20 cellular contexts compared by ENCODE assay signal in the genomic region with DNA sequence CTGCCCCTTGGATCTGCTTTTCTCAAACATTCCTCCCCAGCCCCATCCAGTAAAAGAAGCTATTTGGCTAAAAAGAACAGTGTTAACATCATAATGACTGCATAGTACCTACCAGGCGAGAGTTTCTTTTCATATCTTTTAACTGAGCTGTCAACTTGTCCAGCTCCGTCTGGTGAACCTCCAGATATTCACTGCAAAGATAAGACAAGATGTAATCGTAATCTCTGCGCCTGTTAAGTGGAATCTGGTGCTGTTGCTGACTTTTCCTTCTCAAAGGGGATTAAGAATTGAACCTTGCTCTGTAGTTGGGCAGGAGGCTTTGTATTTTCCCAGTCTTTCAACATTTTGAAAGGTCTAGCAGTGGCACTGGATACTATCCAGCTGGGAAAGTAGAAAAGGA.
DNase-seq lines count a peak whose midpoint lies in the region; ATAC-seq and TF ChIP-seq lines count a peak whose summit lies in the region.
"Had no signal": no experiment of that assay in that cellular context is flagged by ENCODE, and none has a peak within 500 bp of the region (broad histone marks: within the 10 kb centered on the region; RNA-seq: fewer than 3 reads in every experiment).

No MANE protein-coding gene starts in this region.

- H3K36me3 Mint-ChIP-seq in activated T-cell treated with anti-CD3 and anti-CD28 coated beads, Interleukin-2, amount 50 U/mL, for 72 hours (ENCODE audit: insufficient read depth in 2 of 2): peaks cover 21 to 59% of the 10 kb centered on the region in 2 donors
- peaks cover 49% of the 10 kb centered on the region for H3K36me3 Mint-ChIP-seq in activated T-cell treated with anti-CD3 and anti-CD28 coated beads, Interleukin-2, amount 50 U/mL, for 4 hours (ENCODE audit: insufficient read depth)

- no peak overlapping the region for H3K4me3 Mint-ChIP-seq in activated T-cell treated with anti-CD3 and anti-CD28 coated beads, Interleukin-2, amount 50 U/mL, for 72 hours
- H3K4me3 Mint-ChIP-seq in activated T-cell treated with anti-CD3 and anti-CD28 coated beads, Interleukin-2, amount 50 U/mL, for 4 hours: no peak overlapping the region

- H3K27ac ChIP-seq in HUES64 (ENCODE audit: low read depth, low read length) (peak overlapping the region; percentile 34; the same call in 1 of the 2 replicates), neural cell (ENCODE audit: low read length) (peak overlapping the region; percentile 44)

- H3K27ac Mint-ChIP-seq in activated T-cell treated with anti-CD3 and anti-CD28 coated beads, Interleukin-2, amount 50 U/mL, for 72 hours: peak overlapping the region; percentile 52

- no peak for DNase-seq in activated T-cell treated with anti-CD3 and anti-CD28 coated beads, Interleukin-2, amount 50 U/mL, for 72 hours
- no peak for DNase-seq in activated T-cell treated with anti-CD3 and anti-CD28 coated beads, Interleukin-2, amount 50 U/mL, for 4 hours
- DNase-seq in choroid plexus epithelial cell (ENCODE audit: low read depth) (peak; percentile 5), NCI-H446 (lab: John Stamatoyannopoulos, UW) (no peak), COLO668 (lab: John Stamatoyannopoulos, UW; ENCODE audit: unreplicated experiment) (no peak), EL (no peak)
- DNase-seq: activated CD4-positive, alpha-beta T cell treated with anti-CD3 and anti-CD28 coated beads, Interleukin-2, amount 50 U/mL, for 1 hour; activated naive CD4-positive, alpha-beta T cell; Calu3; cerebellar nuclear complex; effector CD4-positive, alpha-beta T cell; kidney glomerular epithelial cell; MV-4-11; NCI-H1694; NCI-H2227 treated with DMSO at 0.1 percent for 48 hours; NCI-H774; stimulated activated CD4-positive, alpha-beta T cell treated with anti-CD3 and anti-CD28 coated beads, Interleukin-15, amount 100 ng/mL, for 24 hours had no signal

- WGBS in HUES64: 67% methylated on average over 4 of the region's 4 CpGs

- no peak overlapping the region for H3K4me2 ChIP-seq in neural cell (ENCODE audit: low read length)

- TF ChIP-seq EP300 in neural cell (conservative IDR thresholded peaks at IDR 0.05; ENCODE audit: poor library complexity, severe bottlenecking): peak; percentile 36

- H3K79me2 ChIP-seq in neural cell (replicated peaks; ENCODE audit: insufficient read depth, low read length): peaks cover 6% of the 10 kb centered on the region

- no peaks in the 10 kb centered on the region for H4K20me1 ChIP-seq in neural cell (ENCODE audit: insufficient read depth)

- H3F3A ChIP-seq in neural cell (ENCODE audit: insufficient read depth, low read length, poor library complexity, severe bottlenecking): peaks cover 5% of the 10 kb centered on the region

- no peak for ATAC-seq in activated T-cell treated with anti-CD3 and anti-CD28 coated beads, Interleukin-2, amount 50 U/mL, for 72 hours (replicated peaks in 1 of 2)
- ATAC-seq in activated T-cell treated with anti-CD3 and anti-CD28 coated beads, Interleukin-2, amount 50 U/mL, for 4 hours: no peak
- ATAC-seq: sciatic nerve had no signal

- no peak for TF ChIP-seq RAD21 in neural cell (conservative IDR thresholded peaks at IDR 0.05)

- peaks cover 6 to 10% of the 10 kb centered on the region in 2 donors for H3K9me3 Mint-ChIP-seq in activated T-cell treated with anti-CD3 and anti-CD28 coated beads, Interleukin-2, amount 50 U/mL, for 72 hours
- peaks cover 1% of the 10 kb centered on the region for H3K9me3 Mint-ChIP-seq in activated T-cell treated with anti-CD3 and anti-CD28 coated beads, Interleukin-2, amount 50 U/mL, for 4 hours

- H3K27me3 Mint-ChIP-seq in activated T-cell treated with anti-CD3 and anti-CD28 coated beads, Interleukin-2, amount 50 U/mL, for 72 hours (ENCODE audit: low read depth): no peaks in the 10 kb centered on the region
- no peaks in the 10 kb centered on the region for H3K27me3 Mint-ChIP-seq in activated T-cell treated with anti-CD3 and anti-CD28 coated beads, Interleukin-2, amount 50 U/mL, for 4 hours (ENCODE audit: low read depth)

- H3K36me3 ChIP-seq in HUES64 (ENCODE audit: insufficient read depth, low read length): no peaks in the 10 kb centered on the region
- peaks cover 32% of the 10 kb centered on the region for H3K36me3 ChIP-seq in neural cell (ENCODE audit: insufficient read depth, low read length)

- H3K4me1 ChIP-seq in HUES64 (ENCODE audit: insufficient read depth, low read length): peaks cover 26% of the 10 kb centered on the region

- no peaks in the 10 kb centered on the region for H3K9me2 ChIP-seq in neural cell (ENCODE audit: insufficient read depth, low read length)

- H3K27me3 ChIP-seq in HUES64 (ENCODE audit: insufficient read depth, low read length): no peaks in the 10 kb centered on the region
- no peaks in the 10 kb centered on the region for H3K27me3 ChIP-seq in neural cell (ENCODE audit: insufficient read depth, low read depth, low read length)

- peaks cover 29% of the 10 kb centered on the region for H3K4me1 Mint-ChIP-seq in activated T-cell treated with anti-CD3 and anti-CD28 coated beads, Interleukin-2, amount 50 U/mL, for 72 hours (ENCODE audit: low read depth)
- H3K4me1 Mint-ChIP-seq in activated T-cell treated with anti-CD3 and anti-CD28 coated beads, Interleukin-2, amount 50 U/mL, for 4 hours (ENCODE audit: low read depth): peaks cover 65% of the 10 kb centered on the region

- no peak overlapping the region for H2AFZ ChIP-seq in neural cell (ENCODE audit: low read depth, low read length)

- H3K4me3 ChIP-seq in HUES64 (ENCODE audit: low read length): no peak overlapping the region
- no peak overlapping the region for H3K4me3 ChIP-seq in choroid plexus epithelial cell (ENCODE audit: low read depth, low read length)
- H3K4me3 ChIP-seq in neural cell (ENCODE audit: low read length): no peak overlapping the region

- no peak for TF ChIP-seq CTCF in choroid plexus epithelial cell (conservative IDR thresholded peaks at IDR 0.05; ENCODE audit: low read depth, low read length)
- no peak for TF ChIP-seq CTCF in neural cell (IDR thresholded peaks at IDR 0.05; ENCODE audit: poor library complexity, severe bottlenecking)

- no peaks in the 10 kb centered on the region for H3K9me3 ChIP-seq in HUES64 (ENCODE audit: insufficient read depth, low read depth, low read length)
- H3K9me3 ChIP-seq in neural cell (ENCODE audit: low read length): no peaks in the 10 kb centered on the region

- H3K9ac ChIP-seq in HUES64 (ENCODE audit: low read depth, low read length) (no peak overlapping the region), neural cell (ENCODE audit: low read length) (no peak overlapping the region)

TF ChIP-seq in neural cell, 6 proteins besides CTCF, POLR2A, EP300 and RAD21:
- TF ChIP-seq, protein P1, sequence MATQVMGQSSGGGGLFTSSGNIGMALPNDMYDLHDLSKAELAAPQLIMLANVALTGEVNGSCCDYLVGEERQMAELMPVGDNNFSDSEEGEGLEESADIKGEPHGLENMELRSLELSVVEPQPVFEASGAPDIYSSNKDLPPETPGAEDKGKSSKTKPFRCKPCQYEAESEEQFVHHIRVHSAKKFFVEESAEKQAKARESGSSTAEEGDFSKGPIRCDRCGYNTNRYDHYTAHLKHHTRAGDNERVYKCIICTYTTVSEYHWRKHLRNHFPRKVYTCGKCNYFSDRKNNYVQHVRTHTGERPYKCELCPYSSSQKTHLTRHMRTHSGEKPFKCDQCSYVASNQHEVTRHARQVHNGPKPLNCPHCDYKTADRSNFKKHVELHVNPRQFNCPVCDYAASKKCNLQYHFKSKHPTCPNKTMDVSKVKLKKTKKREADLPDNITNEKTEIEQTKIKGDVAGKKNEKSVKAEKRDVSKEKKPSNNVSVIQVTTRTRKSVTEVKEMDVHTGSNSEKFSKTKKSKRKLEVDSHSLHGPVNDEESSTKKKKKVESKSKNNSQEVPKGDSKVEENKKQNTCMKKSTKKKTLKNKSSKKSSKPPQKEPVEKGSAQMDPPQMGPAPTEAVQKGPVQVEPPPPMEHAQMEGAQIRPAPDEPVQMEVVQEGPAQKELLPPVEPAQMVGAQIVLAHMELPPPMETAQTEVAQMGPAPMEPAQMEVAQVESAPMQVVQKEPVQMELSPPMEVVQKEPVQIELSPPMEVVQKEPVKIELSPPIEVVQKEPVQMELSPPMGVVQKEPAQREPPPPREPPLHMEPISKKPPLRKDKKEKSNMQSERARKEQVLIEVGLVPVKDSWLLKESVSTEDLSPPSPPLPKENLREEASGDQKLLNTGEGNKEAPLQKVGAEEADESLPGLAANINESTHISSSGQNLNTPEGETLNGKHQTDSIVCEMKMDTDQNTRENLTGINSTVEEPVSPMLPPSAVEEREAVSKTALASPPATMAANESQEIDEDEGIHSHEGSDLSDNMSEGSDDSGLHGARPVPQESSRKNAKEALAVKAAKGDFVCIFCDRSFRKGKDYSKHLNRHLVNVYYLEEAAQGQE (IDR thresholded peaks at IDR 0.05; ENCODE audit: borderline replicate concordance): no peak
- TF ChIP-seq SMC3 (conservative IDR thresholded peaks at IDR 0.05; ENCODE audit: poor library complexity) (no peak), EZH2 (IDR thresholded peaks at IDR 0.05; ENCODE audit: borderline replicate concordance, insufficient read depth, low read length, poor library complexity, severe bottlenecking) (no peak), TAF1 (IDR thresholded peaks at IDR 0.05; ENCODE audit: low read depth) (no peak), MXI1 (conservative IDR thresholded peaks at IDR 0.05; ENCODE audit: poor library complexity, severe bottlenecking) (no peak), POLR2AphosphoS5 (IDR thresholded peaks at IDR 0.05) (no peak)
